1 cellular context compared by ENCODE assay signal in the genomic region with DNA sequence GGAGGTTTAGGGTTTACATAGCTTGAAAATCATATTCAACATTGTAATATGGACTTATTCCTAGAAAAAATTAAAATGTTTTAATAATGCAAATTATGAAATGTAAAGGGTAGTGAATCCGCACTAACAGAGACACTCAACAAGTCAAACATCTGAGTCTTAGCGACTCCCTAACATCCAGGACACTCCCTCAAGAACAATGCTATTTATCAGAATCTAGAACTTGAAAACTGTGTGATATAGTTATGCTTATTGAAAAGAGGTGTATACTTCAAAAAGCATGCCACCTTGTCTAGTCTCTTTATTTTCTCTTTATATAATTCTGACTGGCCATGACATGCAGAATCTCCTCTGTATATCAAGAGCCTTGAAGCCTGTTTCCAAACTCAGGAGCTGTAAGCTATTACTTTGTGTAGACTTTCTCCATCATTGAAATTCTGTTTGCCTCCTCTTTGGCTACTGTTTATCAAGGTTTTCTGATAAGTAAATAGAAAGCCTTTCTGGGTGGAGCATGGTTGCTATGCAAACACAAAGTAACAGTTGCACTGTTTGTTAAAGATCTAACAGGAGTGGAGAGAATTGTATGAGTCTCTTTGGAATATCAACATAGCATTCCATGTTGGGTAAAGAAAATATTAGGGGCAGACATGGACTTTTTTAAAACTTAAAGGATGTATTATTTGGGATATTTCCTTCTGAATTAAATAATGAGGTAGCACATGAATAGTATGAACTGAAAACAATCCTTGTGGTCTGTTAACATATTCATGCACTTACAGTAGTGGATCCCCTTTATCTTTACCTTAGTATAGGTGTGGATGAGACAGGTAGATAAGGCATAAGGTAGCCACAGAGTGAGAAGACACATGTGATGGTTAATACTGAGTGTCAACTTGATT.
A peak's percentile ranks its signal among the peaks of the same experiment; 100 is the strongest.
TF ChIP-seq lines count a peak whose summit lies in the region.

No MANE protein-coding gene starts in this region.

TF ChIP-seq in HepG2, 621 proteins besides CTCF, POLR2A, EP300 and RAD21 (continued from another document and continues in another):
- TF ChIP-seq, protein P1, sequence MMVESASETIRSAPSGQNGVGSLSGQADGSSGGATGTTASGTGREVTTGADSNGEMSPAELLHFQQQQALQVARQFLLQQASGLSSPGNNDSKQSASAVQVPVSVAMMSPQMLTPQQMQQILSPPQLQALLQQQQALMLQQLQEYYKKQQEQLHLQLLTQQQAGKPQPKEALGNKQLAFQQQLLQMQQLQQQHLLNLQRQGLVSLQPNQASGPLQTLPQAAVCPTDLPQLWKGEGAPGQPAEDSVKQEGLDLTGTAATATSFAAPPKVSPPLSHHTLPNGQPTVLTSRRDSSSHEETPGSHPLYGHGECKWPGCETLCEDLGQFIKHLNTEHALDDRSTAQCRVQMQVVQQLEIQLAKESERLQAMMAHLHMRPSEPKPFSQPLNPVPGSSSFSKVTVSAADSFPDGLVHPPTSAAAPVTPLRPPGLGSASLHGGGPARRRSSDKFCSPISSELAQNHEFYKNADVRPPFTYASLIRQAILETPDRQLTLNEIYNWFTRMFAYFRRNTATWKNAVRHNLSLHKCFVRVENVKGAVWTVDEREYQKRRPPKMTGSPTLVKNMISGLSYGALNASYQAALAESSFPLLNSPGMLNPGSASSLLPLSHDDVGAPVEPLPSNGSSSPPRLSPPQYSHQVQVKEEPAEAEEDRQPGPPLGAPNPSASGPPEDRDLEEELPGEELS (CRISPR knock-in tag; IDR thresholded peaks at IDR 0.05), result peak; percentile 57; the same call in 1 of the 2 replicates
- TF ChIP-seq HMG20A (CRISPR knock-in tag; IDR thresholded peaks at IDR 0.05; ENCODE audit: borderline replicate concordance) (peak; percentile 45; the same call in 1 of the 2 replicates), TOE1 (CRISPR knock-in tag; IDR thresholded peaks at IDR 0.05) (no peak), ZBTB7B (CRISPR knock-in tag; IDR thresholded peaks at IDR 0.05) (no peak), HHEX (CRISPR knock-in tag; IDR thresholded peaks at IDR 0.05) (peak; percentile 76), ZMYM2 (CRISPR knock-in tag; IDR thresholded peaks at IDR 0.05) (no peak), HNRNPK (IDR thresholded peaks at IDR 0.05; ENCODE audit: low read depth, low read length, poor library complexity, severe bottlenecking) (no peak), ZNF660 (CRISPR knock-in tag; IDR thresholded peaks at IDR 0.05; ENCODE audit: borderline replicate concordance, low read depth) (no peak), TMF1 (CRISPR knock-in tag; IDR thresholded peaks at IDR 0.05; ENCODE audit: low read depth) (no peak), ZNF124 (CRISPR knock-in tag; IDR thresholded peaks at IDR 0.05) (no peak), FOXA3 (CRISPR knock-in tag; IDR thresholded peaks at IDR 0.05) (peak; percentile 79), SMAD3 (CRISPR knock-in tag; IDR thresholded peaks at IDR 0.05) (no peak), ZNF674 (CRISPR knock-in tag; IDR thresholded peaks at IDR 0.05; ENCODE audit: low read depth) (no peak), ZNF607 (CRISPR knock-in tag; IDR thresholded peaks at IDR 0.05; ENCODE audit: borderline replicate concordance) (no peak), CENPX (CRISPR knock-in tag; IDR thresholded peaks at IDR 0.05) (no peak), ZNF713 (CRISPR knock-in tag; IDR thresholded peaks at IDR 0.05) (no peak), RBFOX2 (IDR thresholded peaks at IDR 0.05; ENCODE audit: low read depth, low read length) (no peak), ZNF543 (CRISPR knock-in tag; IDR thresholded peaks at IDR 0.05) (no peak), CBFB (CRISPR knock-in tag; IDR thresholded peaks at IDR 0.05) (no peak), ZNF562 (CRISPR knock-in tag; IDR thresholded peaks at IDR 0.05; ENCODE audit: borderline replicate concordance) (no peak)
- TF ChIP-seq, protein P2, sequence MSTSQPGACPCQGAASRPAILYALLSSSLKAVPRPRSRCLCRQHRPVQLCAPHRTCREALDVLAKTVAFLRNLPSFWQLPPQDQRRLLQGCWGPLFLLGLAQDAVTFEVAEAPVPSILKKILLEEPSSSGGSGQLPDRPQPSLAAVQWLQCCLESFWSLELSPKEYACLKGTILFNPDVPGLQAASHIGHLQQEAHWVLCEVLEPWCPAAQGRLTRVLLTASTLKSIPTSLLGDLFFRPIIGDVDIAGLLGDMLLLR (CRISPR knock-in tag; IDR thresholded peaks at IDR 0.05), result no peak
- TF ChIP-seq, protein P3, sequence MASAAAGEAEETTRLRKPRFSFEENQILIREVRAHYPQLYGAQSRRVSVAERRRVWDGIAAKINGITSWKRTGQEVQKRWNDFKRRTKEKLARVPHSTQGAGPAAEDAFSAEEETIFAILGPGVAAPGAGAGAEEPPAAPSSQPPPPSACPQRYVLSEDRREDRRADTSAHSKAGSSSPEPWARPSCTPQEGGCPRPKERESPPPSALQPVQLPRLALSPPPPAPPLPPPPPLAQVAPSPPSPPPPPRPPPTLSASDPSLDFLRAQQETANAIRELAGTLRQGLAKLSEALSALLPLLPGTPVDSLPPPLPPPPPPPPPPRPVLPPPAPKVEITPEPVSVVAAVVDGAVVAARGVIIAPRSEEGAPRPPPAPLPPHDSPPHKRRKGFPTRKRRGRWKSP (CRISPR knock-in tag; IDR thresholded peaks at IDR 0.05), result no peak
- TF ChIP-seq, protein P4, sequence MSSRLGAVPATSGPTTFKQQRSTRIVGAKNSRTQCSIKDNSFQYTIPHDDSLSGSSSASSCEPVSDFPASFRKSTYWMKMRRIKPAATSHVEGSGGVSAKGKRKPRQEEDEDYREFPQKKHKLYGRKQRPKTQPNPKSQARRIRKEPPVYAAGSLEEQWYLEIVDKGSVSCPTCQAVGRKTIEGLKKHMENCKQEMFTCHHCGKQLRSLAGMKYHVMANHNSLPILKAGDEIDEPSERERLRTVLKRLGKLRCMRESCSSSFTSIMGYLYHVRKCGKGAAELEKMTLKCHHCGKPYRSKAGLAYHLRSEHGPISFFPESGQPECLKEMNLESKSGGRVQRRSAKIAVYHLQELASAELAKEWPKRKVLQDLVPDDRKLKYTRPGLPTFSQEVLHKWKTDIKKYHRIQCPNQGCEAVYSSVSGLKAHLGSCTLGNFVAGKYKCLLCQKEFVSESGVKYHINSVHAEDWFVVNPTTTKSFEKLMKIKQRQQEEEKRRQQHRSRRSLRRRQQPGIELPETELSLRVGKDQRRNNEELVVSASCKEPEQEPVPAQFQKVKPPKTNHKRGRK (CRISPR knock-in tag; IDR thresholded peaks at IDR 0.05), result no peak
- TF ChIP-seq, protein P5, sequence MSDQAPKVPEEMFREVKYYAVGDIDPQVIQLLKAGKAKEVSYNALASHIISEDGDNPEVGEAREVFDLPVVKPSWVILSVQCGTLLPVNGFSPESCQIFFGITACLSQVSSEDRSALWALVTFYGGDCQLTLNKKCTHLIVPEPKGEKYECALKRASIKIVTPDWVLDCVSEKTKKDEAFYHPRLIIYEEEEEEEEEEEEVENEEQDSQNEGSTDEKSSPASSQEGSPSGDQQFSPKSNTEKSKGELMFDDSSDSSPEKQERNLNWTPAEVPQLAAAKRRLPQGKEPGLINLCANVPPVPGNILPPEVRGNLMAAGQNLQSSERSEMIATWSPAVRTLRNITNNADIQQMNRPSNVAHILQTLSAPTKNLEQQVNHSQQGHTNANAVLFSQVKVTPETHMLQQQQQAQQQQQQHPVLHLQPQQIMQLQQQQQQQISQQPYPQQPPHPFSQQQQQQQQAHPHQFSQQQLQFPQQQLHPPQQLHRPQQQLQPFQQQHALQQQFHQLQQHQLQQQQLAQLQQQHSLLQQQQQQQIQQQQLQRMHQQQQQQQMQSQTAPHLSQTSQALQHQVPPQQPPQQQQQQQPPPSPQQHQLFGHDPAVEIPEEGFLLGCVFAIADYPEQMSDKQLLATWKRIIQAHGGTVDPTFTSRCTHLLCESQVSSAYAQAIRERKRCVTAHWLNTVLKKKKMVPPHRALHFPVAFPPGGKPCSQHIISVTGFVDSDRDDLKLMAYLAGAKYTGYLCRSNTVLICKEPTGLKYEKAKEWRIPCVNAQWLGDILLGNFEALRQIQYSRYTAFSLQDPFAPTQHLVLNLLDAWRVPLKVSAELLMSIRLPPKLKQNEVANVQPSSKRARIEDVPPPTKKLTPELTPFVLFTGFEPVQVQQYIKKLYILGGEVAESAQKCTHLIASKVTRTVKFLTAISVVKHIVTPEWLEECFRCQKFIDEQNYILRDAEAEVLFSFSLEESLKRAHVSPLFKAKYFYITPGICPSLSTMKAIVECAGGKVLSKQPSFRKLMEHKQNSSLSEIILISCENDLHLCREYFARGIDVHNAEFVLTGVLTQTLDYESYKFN (CRISPR knock-in tag; conservative IDR thresholded peaks at IDR 0.05), result 0 out of 2 replicates have a peak, but pooled peaks have one; percentile 12
- TF ChIP-seq, protein P6, sequence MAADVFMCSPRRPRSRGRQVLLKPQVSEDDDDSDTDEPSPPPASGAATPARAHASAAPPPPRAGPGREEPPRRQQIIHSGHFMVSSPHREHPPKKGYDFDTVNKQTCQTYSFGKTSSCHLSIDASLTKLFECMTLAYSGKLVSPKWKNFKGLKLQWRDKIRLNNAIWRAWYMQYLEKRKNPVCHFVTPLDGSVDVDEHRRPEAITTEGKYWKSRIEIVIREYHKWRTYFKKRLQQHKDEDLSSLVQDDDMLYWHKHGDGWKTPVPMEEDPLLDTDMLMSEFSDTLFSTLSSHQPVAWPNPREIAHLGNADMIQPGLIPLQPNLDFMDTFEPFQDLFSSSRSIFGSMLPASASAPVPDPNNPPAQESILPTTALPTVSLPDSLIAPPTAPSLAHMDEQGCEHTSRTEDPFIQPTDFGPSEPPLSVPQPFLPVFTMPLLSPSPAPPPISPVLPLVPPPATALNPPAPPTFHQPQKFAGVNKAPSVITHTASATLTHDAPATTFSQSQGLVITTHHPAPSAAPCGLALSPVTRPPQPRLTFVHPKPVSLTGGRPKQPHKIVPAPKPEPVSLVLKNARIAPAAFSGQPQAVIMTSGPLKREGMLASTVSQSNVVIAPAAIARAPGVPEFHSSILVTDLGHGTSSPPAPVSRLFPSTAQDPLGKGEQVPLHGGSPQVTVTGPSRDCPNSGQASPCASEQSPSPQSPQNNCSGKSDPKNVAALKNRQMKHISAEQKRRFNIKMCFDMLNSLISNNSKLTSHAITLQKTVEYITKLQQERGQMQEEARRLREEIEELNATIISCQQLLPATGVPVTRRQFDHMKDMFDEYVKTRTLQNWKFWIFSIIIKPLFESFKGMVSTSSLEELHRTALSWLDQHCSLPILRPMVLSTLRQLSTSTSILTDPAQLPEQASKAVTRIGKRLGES (CRISPR knock-in tag; IDR thresholded peaks at IDR 0.05; ENCODE audit: borderline replicate concordance), result no peak
- TF ChIP-seq, protein P7, sequence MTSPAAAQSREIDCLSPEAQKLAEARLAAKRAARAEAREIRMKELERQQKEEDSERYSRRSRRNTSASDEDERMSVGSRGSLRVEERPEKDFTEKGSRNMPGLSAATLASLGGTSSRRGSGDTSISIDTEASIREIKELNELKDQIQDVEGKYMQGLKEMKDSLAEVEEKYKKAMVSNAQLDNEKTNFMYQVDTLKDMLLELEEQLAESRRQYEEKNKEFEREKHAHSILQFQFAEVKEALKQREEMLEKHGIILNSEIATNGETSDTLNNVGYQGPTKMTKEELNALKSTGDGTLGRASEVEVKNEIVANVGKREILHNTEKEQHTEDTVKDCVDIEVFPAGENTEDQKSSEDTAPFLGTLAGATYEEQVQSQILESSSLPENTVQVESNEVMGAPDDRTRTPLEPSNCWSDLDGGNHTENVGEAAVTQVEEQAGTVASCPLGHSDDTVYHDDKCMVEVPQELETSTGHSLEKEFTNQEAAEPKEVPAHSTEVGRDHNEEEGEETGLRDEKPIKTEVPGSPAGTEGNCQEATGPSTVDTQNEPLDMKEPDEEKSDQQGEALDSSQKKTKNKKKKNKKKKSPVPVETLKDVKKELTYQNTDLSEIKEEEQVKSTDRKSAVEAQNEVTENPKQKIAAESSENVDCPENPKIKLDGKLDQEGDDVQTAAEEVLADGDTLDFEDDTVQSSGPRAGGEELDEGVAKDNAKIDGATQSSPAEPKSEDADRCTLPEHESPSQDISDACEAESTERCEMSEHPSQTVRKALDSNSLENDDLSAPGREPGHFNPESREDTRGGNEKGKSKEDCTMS (CRISPR knock-in tag; conservative IDR thresholded peaks at IDR 0.05), result no peak
- TF ChIP-seq, protein P8, sequence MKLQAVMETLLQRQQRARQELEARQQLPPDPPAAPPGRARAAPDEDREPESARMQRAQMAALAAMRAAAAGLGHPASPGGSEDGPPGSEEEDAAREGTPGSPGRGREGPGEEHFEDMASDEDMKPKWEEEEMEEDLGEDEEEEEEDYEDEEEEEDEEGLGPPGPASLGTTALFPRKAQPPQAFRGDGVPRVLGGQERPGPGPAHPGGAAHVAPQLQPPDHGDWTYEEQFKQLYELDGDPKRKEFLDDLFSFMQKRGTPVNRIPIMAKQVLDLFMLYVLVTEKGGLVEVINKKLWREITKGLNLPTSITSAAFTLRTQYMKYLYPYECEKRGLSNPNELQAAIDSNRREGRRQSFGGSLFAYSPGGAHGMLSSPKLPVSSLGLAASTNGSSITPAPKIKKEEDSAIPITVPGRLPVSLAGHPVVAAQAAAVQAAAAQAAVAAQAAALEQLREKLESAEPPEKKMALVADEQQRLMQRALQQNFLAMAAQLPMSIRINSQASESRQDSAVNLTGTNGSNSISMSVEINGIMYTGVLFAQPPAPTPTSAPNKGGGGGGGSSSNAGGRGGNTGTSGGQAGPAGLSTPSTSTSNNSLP (IDR thresholded peaks at IDR 0.05; ENCODE audit: low read depth, low read length), result peak; percentile 72
- TF ChIP-seq, protein P9, sequence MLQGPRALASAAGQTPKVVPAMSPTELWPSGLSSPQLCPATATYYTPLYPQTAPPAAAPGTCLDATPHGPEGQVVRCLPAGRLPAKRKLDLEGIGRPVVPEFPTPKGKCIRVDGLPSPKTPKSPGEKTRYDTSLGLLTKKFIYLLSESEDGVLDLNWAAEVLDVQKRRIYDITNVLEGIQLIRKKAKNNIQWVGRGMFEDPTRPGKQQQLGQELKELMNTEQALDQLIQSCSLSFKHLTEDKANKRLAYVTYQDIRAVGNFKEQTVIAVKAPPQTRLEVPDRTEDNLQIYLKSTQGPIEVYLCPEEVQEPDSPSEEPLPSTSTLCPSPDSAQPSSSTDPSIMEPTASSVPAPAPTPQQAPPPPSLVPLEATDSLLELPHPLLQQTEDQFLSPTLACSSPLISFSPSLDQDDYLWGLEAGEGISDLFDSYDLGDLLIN (CRISPR knock-in tag; IDR thresholded peaks at IDR 0.05; ENCODE audit: borderline replicate concordance), result no peak
- TF ChIP-seq, protein P10, sequence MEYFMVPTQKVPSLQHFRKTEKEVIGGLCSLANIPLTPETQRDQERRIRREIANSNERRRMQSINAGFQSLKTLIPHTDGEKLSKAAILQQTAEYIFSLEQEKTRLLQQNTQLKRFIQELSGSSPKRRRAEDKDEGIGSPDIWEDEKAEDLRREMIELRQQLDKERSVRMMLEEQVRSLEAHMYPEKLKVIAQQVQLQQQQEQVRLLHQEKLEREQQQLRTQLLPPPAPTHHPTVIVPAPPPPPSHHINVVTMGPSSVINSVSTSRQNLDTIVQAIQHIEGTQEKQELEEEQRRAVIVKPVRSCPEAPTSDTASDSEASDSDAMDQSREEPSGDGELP (IDR thresholded peaks at IDR 0.05; ENCODE audit: borderline replicate concordance, low read depth), result no peak
